Comparison of ENCODE assay signal across 19 cellular contexts in the genomic region with DNA sequence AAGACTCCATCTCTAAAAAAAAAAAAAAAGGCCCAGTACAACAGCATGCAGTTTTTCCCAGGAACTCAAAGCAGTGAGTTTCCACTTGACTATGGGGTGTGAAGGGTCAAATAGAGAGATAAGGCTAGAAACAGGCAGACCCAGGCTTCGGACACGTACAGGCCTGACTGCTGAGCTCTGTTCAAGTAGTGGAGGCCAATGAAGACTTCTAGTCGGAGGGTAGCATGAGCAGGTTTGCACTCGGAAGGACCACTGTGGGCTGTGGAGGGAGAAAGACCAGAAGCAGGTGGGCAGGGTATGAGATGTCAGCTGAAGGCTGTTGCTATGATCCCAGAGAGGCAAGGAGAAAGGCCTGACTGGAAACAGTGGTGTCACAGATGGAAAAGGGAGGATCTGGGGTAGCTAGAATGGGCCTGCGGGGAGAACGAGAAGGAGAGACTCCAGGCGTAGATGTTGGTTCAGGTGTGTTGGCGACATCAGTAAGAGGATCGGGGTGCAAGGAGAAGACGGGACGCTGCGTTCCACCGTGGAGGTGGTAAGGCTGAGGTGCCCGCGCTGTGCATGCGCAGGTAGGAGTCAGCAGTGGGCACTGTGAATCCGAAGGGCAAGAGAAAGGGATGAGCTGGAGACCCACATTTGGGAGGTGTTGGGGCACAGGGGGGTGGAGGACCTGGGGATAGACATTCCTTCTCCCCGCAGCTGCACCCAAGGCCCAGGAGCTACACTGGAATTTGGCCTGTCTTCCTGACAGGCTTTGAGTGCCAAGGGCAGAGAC. TPM values are rescaled to one million over a fixed set of nuclear protein-coding genes. Genes with fewer than 3 reads are reported as not detected.
DNase-seq lines count a peak whose midpoint lies in the region; ATAC-seq and TF ChIP-seq lines count a peak whose summit lies in the region.
"Had no signal": no experiment of that assay in that cellular context is flagged by ENCODE, and none has a peak within 500 bp of the region (broad histone marks: within the 10 kb centered on the region; RNA-seq: fewer than 3 reads in every experiment).

No MANE protein-coding gene starts in this region.

- peaks cover 13% of the 10 kb centered on the region for H3K4me1 Mint-ChIP-seq in activated T-helper 1 cell treated with anti-CD3 and anti-CD28 coated beads, Interleukin-12 subunit alpha, Interleukin-12 subunit beta, Interleukin-2, Interleukin-4 antibody, amounts not matched to agents 30 ng/mL and 10 ng/mL and 1 ng/mL, durations not matched to agents 14 hours and 24 hours and 36 hours (ENCODE audit: low read depth)
- H3K4me1 Mint-ChIP-seq in naive B cell = peaks cover 12 to 29% (median 16%) of the 10 kb centered on the region in 3 donors

- ATAC-seq in Right ventricle myocardium superior (ENCODE audit: poor library complexity) = no peak
- no peak for ATAC-seq in Right ventricle myocardium inferior
- no peak for ATAC-seq in naive B cell (ENCODE audit: low read depth in 2 of 2)
- no peak for ATAC-seq in upper lobe of right lung
- no peak for ATAC-seq in GM19397 (IDR thresholded peaks at IDR 0.05; ENCODE audit: unreplicated experiment)
- ATAC-seq in HG02852 (IDR thresholded peaks at IDR 0.05; ENCODE audit: unreplicated experiment) = no peak

- no peak overlapping the region for H3K27ac ChIP-seq in upper lobe of right lung
- H3K27ac ChIP-seq in spleen = no peak overlapping the region
- H3K27ac ChIP-seq: epithelial cell of prostate, hepatocyte, right atrium auricular region, thoracic aorta had no signal

- H3K27ac Mint-ChIP-seq in activated T-helper 1 cell treated with anti-CD3 and anti-CD28 coated beads, Interleukin-12 subunit alpha, Interleukin-12 subunit beta, Interleukin-2, Interleukin-4 antibody, amounts not matched to agents 30 ng/mL and 10 ng/mL and 1 ng/mL, durations not matched to agents 14 hours and 24 hours and 36 hours = peak overlapping the region; percentile 36
- H3K27ac Mint-ChIP-seq in naive B cell = peak overlapping the region in 4 of 6 donors; percentile 4 to 94 (median 61)

- H3K9me3 Mint-ChIP-seq in activated T-helper 1 cell treated with anti-CD3 and anti-CD28 coated beads, Interleukin-12 subunit alpha, Interleukin-12 subunit beta, Interleukin-2, Interleukin-4 antibody, amounts not matched to agents 30 ng/mL and 10 ng/mL and 1 ng/mL, durations not matched to agents 14 hours and 24 hours and 36 hours = no peaks in the 10 kb centered on the region
- no peaks in the 10 kb centered on the region for H3K9me3 Mint-ChIP-seq in naive B cell
- H3K9me3 Mint-ChIP-seq: CD4-positive, CD25-positive, alpha-beta regulatory T cell had no signal

- no peak for TF ChIP-seq POLR2A in spleen (IDR thresholded peaks at IDR 0.05)

- no peak for TF ChIP-seq CTCF in upper lobe of right lung (IDR thresholded peaks at IDR 0.05)
- no peak for TF ChIP-seq CTCF in spleen (IDR thresholded peaks at IDR 0.05 in 8 of 11, conservative IDR thresholded peaks at IDR 0.05 in 3 of 11)

- DNase-seq in Right ventricle myocardium superior = peak; percentile 11
- no peak for DNase-seq in Right ventricle myocardium inferior (ENCODE audit: missing footprints)
- no peak for DNase-seq in activated T-helper 1 cell treated with anti-CD3 and anti-CD28 coated beads, Interleukin-12 subunit alpha, Interleukin-12 subunit beta, Interleukin-2, Interleukin-4 antibody, amounts not matched to agents 30 ng/mL and 10 ng/mL and 1 ng/mL, durations not matched to agents 14 hours and 24 hours and 36 hours (ENCODE audit: low spot score)
- DNase-seq in naive B cell = no peak
- peak; percentile 50 for DNase-seq in upper lobe of right lung
- no peak for DNase-seq in spleen
- DNase-seq: CD4-positive, CD25-positive, alpha-beta regulatory T cell; DMS53; GF-D8; NCI-H1930; OCI-M1; SIG-M5; stimulated activated CD4-positive, alpha-beta T cell treated with anti-CD3 and anti-CD28 coated beads, Interleukin-15, amount 100 ng/mL, for 24 hours had no signal

- no peaks in the 10 kb centered on the region for H3K27me3 Mint-ChIP-seq in activated T-helper 1 cell treated with anti-CD3 and anti-CD28 coated beads, Interleukin-12 subunit alpha, Interleukin-12 subunit beta, Interleukin-2, Interleukin-4 antibody, amounts not matched to agents 30 ng/mL and 10 ng/mL and 1 ng/mL, durations not matched to agents 14 hours and 24 hours and 36 hours (ENCODE audit: insufficient read depth)
- H3K27me3 Mint-ChIP-seq in naive B cell = no peaks in the 10 kb centered on the region

- H3K4me3 ChIP-seq in upper lobe of right lung = no peak overlapping the region
- no peak overlapping the region for H3K4me3 ChIP-seq in spleen
- H3K4me3 ChIP-seq: hepatocyte, right atrium auricular region, thoracic aorta had no signal

- H3K4me3 Mint-ChIP-seq in activated T-helper 1 cell treated with anti-CD3 and anti-CD28 coated beads, Interleukin-12 subunit alpha, Interleukin-12 subunit beta, Interleukin-2, Interleukin-4 antibody, amounts not matched to agents 30 ng/mL and 10 ng/mL and 1 ng/mL, durations not matched to agents 14 hours and 24 hours and 36 hours = no peak overlapping the region
- H3K4me3 Mint-ChIP-seq in naive B cell = no peak overlapping the region
- H3K4me3 Mint-ChIP-seq: CD4-positive, CD25-positive, alpha-beta regulatory T cell had no signal

- H3K36me3 Mint-ChIP-seq in activated T-helper 1 cell treated with anti-CD3 and anti-CD28 coated beads, Interleukin-12 subunit alpha, Interleukin-12 subunit beta, Interleukin-2, Interleukin-4 antibody, amounts not matched to agents 30 ng/mL and 10 ng/mL and 1 ng/mL, durations not matched to agents 14 hours and 24 hours and 36 hours (ENCODE audit: low read depth) = peaks cover 22% of the 10 kb centered on the region
- peaks cover 18 to 22% of the 10 kb centered on the region in 2 donors for H3K36me3 Mint-ChIP-seq in naive B cell

- H3K27me3 ChIP-seq in upper lobe of right lung (no peaks in the 10 kb centered on the region), spleen (replicated peaks in 1 of 7) (no peaks in the 10 kb centered on the region)
- H3K27me3 ChIP-seq: hepatocyte, right atrium auricular region had no signal

- H3K4me1 ChIP-seq in upper lobe of right lung (no peaks in the 10 kb centered on the region), spleen (peaks cover 0 to 17% (median 12%) of the 10 kb centered on the region in 6 donors)
- H3K4me1 ChIP-seq: right atrium auricular region had no signal

- H3K9me3 ChIP-seq in upper lobe of right lung (no peaks in the 10 kb centered on the region), spleen (no peaks in the 10 kb centered on the region)
- H3K9me3 ChIP-seq: right atrium auricular region, thoracic aorta had no signal

- H3K36me3 ChIP-seq in upper lobe of right lung = peaks cover 54% of the 10 kb centered on the region
- peaks cover 3 to 89% (median 68%) of the 10 kb centered on the region in 6 donors for H3K36me3 ChIP-seq in spleen

- 93 to 98% (median 96%) methylated on average over 18 of the region's 18 CpGs for WGBS in spleen, 5 donors

- intact Hi-C loops in Right ventricle myocardium superior (cut with DNase I) = no loop called here
- intact Hi-C loops in Right ventricle myocardium inferior (cut with DNase I) = no loop called here
- intact Hi-C loops in activated T-helper 1 cell treated with anti-CD3 and anti-CD28 coated beads, Interleukin-12 subunit alpha, Interleukin-12 subunit beta, Interleukin-2, Interleukin-4 antibody, amounts not matched to agents 30 ng/mL and 10 ng/mL and 1 ng/mL, durations not matched to agents 14 hours and 24 hours and 36 hours (cut with micrococcal nuclease) = no loop called here
- intact Hi-C loops in upper lobe of right lung (cut with DNase I) = no loop called here
- intact Hi-C loops in spleen (cut with DNase I; ENCODE audit: low total_unique reads) = no loop called here

RNA-seq across cellular contexts. Expression of a gene that starts 38.5 kb away (rescaled TPM):
- total RNA-seq in Right ventricle myocardium superior (30.7 TPM), Right ventricle myocardium inferior (35.3 TPM), upper lobe of right lung (27.6 TPM), spleen (10 to 100 TPM in 6 of 7 donors, 1 to 10 TPM in 1; 8.8 to 30.8 (median 18.3) TPM)
- 56.3 and 62.1 TPM in 2 replicates for total RNA-seq in activated T-helper 1 cell treated with anti-CD3 and anti-CD28 coated beads, Interleukin-12 subunit alpha, Interleukin-12 subunit beta, Interleukin-2, Interleukin-4 antibody, amounts not matched to agents 30 ng/mL and 10 ng/mL and 1 ng/mL, durations not matched to agents 14 hours and 24 hours and 36 hours
- polyA plus RNA-seq in naive B cell (ENCODE audit: low read depth in 6 of 6) (1 to 10 TPM in 5 of 6 donors, under 1 TPM in 1; 0.17 to 9.3 (median 5.6) TPM), spleen (10 to 100 TPM in 1 of 3 donors, 1 to 10 TPM in 2; 5.5 to 19.5 (median 7.8) TPM)

RNA-seq across cellular contexts. Expression of a gene that starts 49.4 kb away (rescaled TPM):
- total RNA-seq in Right ventricle myocardium superior = 114 TPM
- total RNA-seq in Right ventricle myocardium inferior = 125 TPM
- 123 and 124 TPM in 2 replicates for total RNA-seq in activated T-helper 1 cell treated with anti-CD3 and anti-CD28 coated beads, Interleukin-12 subunit alpha, Interleukin-12 subunit beta, Interleukin-2, Interleukin-4 antibody, amounts not matched to agents 30 ng/mL and 10 ng/mL and 1 ng/mL, durations not matched to agents 14 hours and 24 hours and 36 hours
- polyA plus RNA-seq in naive B cell (ENCODE audit: low read depth in 6 of 6) = 10 to 100 TPM; 10.3 to 13.3 (median 12.2) TPM
- total RNA-seq in upper lobe of right lung = 138 TPM
- total RNA-seq in spleen = 100 to 1,000 TPM; 101 to 130 (median 123) TPM
- polyA plus RNA-seq in spleen = 100 to 1,000 TPM in 1 of 3 donors, 10 to 100 TPM in 2; 66.8 to 150 (median 77.0) TPM

RNA-seq across cellular contexts. Expression of a gene that starts 58.9 kb away (rescaled TPM):
- total RNA-seq in Right ventricle myocardium superior (not detected), Right ventricle myocardium inferior (not detected), upper lobe of right lung (1.6 TPM), spleen (1 to 10 TPM in 3 of 7 donors, under 1 TPM in 2, not detected in 2; 0.40 to 1.9 (median 1.3) TPM)
- 1.7 and 1.8 TPM in 2 replicates for total RNA-seq in activated T-helper 1 cell treated with anti-CD3 and anti-CD28 coated beads, Interleukin-12 subunit alpha, Interleukin-12 subunit beta, Interleukin-2, Interleukin-4 antibody, amounts not matched to agents 30 ng/mL and 10 ng/mL and 1 ng/mL, durations not matched to agents 14 hours and 24 hours and 36 hours
- polyA plus RNA-seq in naive B cell (ENCODE audit: low read depth in 6 of 6) (not detected), spleen (under 1 TPM; 0.20 to 0.57 (median 0.26) TPM)
- total RNA-seq: right atrium auricular region, thoracic aorta had no signal
- polyA plus RNA-seq: CD4-positive, CD25-positive, alpha-beta regulatory T cell had no signal

Comparison
In these comparisons a context has a peak if more than half of its experiments do, and no peak if none do; other contexts are left out.
1. DNase-seq: peak in Right ventricle myocardium superior (single experiment) and upper lobe of right lung (single experiment); none in Right ventricle myocardium inferior (single experiment), activated T-helper 1 cell treated with anti-CD3 and anti-CD28 coated beads, Interleukin-12 subunit alpha, Interleukin-12 subunit beta, Interleukin-2, Interleukin-4 antibody, amounts not matched to agents 30 ng/mL and 10 ng/mL and 1 ng/mL, durations not matched to agents 14 hours and 24 hours and 36 hours (single experiment), naive B cell (single experiment) and spleen (single experiment).